ENCODE assay signal across 1 cellular context in the genomic region with DNA sequence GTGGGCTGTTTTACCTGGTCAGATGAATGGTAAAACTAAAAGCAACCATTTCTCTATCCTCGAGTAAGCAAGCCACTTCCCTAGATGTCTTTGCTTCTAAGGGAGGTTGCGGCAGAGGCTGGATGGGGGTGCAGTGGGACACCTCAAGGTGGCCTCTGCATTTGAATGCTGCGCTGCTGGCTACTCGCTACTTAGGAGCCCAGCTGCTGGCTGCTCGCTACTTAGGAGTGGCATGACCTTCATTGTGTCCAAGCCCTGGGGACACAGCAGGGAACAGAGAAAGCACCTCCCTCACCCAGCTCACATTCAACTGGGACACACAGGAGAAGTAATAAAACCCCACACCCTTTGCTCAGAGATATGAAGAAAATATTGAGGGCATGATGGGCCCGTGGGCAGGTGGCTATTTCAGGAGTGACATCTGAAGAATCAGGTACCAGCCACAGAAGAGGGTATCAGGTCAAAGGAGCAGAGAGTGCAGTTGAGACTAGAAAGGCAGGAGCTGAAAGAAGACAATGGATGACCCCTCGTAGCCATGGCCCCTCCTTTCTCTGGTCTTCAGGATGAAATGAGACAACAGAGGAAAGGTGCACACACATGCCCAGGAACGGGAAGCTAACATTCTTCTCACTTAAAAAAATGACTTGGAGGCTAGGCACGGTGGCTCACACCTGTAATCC.
A peak's percentile ranks its signal among the peaks of the same experiment; 100 is the strongest.
TF ChIP-seq lines count a peak whose summit lies in the region.

No MANE protein-coding gene starts in this region.

TF ChIP-seq in HepG2, 621 proteins besides CTCF, POLR2A, EP300 and RAD21 (continued from another document and continues in another):
- TF ChIP-seq FOXC1 (CRISPR knock-in tag; IDR thresholded peaks at IDR 0.05; ENCODE audit: borderline replicate concordance) (0 out of 2 replicates have a peak, but pooled peaks have one; percentile 50), ZNF761 (CRISPR knock-in tag; conservative IDR thresholded peaks at IDR 0.05) (no peak), ZBTB3 (CRISPR knock-in tag; IDR thresholded peaks at IDR 0.05; ENCODE audit: borderline replicate concordance, low read depth) (no peak), HOXD1 (CRISPR knock-in tag; IDR thresholded peaks at IDR 0.05) (no peak), BRCA1 (CRISPR knock-in tag; IDR thresholded peaks at IDR 0.05) (no peak), ZFP36 (IDR thresholded peaks at IDR 0.05; ENCODE audit: borderline replicate concordance, low read depth, low read length, partially characterized antibody) (no peak), KAT2B (IDR thresholded peaks at IDR 0.05; ENCODE audit: borderline replicate concordance, low read depth, low read length) (no peak), KDM3A (CRISPR knock-in tag; IDR thresholded peaks at IDR 0.05; ENCODE audit: low read depth) (no peak), NRL (CRISPR knock-in tag; IDR thresholded peaks at IDR 0.05; ENCODE audit: borderline replicate concordance) (no peak), AKAP8 (CRISPR knock-in tag; IDR thresholded peaks at IDR 0.05) (0 out of 2 replicates have a peak, but pooled peaks have one; percentile 35), ZNF75D (CRISPR knock-in tag; IDR thresholded peaks at IDR 0.05; ENCODE audit: borderline replicate concordance) (no peak), ZNF616 (CRISPR knock-in tag; IDR thresholded peaks at IDR 0.05; ENCODE audit: low read depth) (no peak), ZNF251 (CRISPR knock-in tag; IDR thresholded peaks at IDR 0.05) (no peak), PAF1 (CRISPR knock-in tag; IDR thresholded peaks at IDR 0.05) (peak; percentile 38; the same call in 1 of the 2 replicates), SOX13 (IDR thresholded peaks at IDR 0.05) (no peak), SOX13 (CRISPR knock-in tag; conservative IDR thresholded peaks at IDR 0.05 in 1 of 2, IDR thresholded peaks at IDR 0.05 in 1 of 2) (no peak), ZNF766 (CRISPR knock-in tag; IDR thresholded peaks at IDR 0.05; ENCODE audit: borderline replicate concordance) (no peak), REL (CRISPR knock-in tag; conservative IDR thresholded peaks at IDR 0.05) (no peak), ZNF367 (CRISPR knock-in tag; IDR thresholded peaks at IDR 0.05; ENCODE audit: borderline replicate concordance) (no peak), FOXA1 (IDR thresholded peaks at IDR 0.05) (no peak), FOXA1 (CRISPR knock-in tag; IDR thresholded peaks at IDR 0.05) (no peak), RAD51 (IDR thresholded peaks at IDR 0.05; ENCODE audit: borderline replicate concordance) (no peak), MAFF (IDR thresholded peaks at IDR 0.05; ENCODE audit: low read depth, low read length) (no peak), ZNF615 (CRISPR knock-in tag; IDR thresholded peaks at IDR 0.05; ENCODE audit: borderline replicate concordance) (0 out of 2 replicates have a peak, but pooled peaks have one; percentile 65), HES4 (CRISPR knock-in tag; IDR thresholded peaks at IDR 0.05; ENCODE audit: borderline replicate concordance) (no peak), ZSCAN25 (CRISPR knock-in tag; IDR thresholded peaks at IDR 0.05) (no peak), ZFX (CRISPR knock-in tag; IDR thresholded peaks at IDR 0.05; ENCODE audit: low read depth) (no peak), HNRNPLL (IDR thresholded peaks at IDR 0.05; ENCODE audit: low read depth, low read length, poor library complexity, severe bottlenecking) (no peak), ZNF317 (CRISPR knock-in tag; IDR thresholded peaks at IDR 0.05) (no peak), KDM2A (CRISPR knock-in tag; IDR thresholded peaks at IDR 0.05; ENCODE audit: borderline replicate concordance, low read depth) (0 out of 2 replicates have a peak, but pooled peaks have one; percentile 11), NCOA2 (CRISPR knock-in tag; IDR thresholded peaks at IDR 0.05) (no peak), ZSCAN29 (CRISPR knock-in tag; conservative IDR thresholded peaks at IDR 0.05) (no peak), ZC3H13 (CRISPR knock-in tag; IDR thresholded peaks at IDR 0.05) (peak; percentile 12; the same call in 1 of the 2 replicates), BRD4 (CRISPR knock-in tag; IDR thresholded peaks at IDR 0.05) (no peak), MAFG (CRISPR knock-in tag; IDR thresholded peaks at IDR 0.05) (no peak), SIX1 (CRISPR knock-in tag; IDR thresholded peaks at IDR 0.05; ENCODE audit: borderline replicate concordance) (no peak), SKI (IDR thresholded peaks at IDR 0.05; ENCODE audit: partially characterized antibody) (no peak), EED (CRISPR knock-in tag; IDR thresholded peaks at IDR 0.05) (no peak), GATA4 (IDR thresholded peaks at IDR 0.05; ENCODE audit: borderline replicate concordance, low read depth) (no peak), HHEX (CRISPR knock-in tag; IDR thresholded peaks at IDR 0.05) (no peak), GATAD1 (CRISPR knock-in tag; IDR thresholded peaks at IDR 0.05) (no peak), YY1 (IDR thresholded peaks at IDR 0.05; ENCODE audit: insufficient read depth, insufficient replicate concordance, low read depth, low read length) (no peak), BCL6 (CRISPR knock-in tag; IDR thresholded peaks at IDR 0.05) (no peak)
- TF ChIP-seq, protein P1, sequence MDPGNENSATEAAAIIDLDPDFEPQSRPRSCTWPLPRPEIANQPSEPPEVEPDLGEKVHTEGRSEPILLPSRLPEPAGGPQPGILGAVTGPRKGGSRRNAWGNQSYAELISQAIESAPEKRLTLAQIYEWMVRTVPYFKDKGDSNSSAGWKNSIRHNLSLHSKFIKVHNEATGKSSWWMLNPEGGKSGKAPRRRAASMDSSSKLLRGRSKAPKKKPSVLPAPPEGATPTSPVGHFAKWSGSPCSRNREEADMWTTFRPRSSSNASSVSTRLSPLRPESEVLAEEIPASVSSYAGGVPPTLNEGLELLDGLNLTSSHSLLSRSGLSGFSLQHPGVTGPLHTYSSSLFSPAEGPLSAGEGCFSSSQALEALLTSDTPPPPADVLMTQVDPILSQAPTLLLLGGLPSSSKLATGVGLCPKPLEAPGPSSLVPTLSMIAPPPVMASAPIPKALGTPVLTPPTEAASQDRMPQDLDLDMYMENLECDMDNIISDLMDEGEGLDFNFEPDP (CRISPR knock-in tag; conservative IDR thresholded peaks at IDR 0.05): 0 out of 2 replicates have a peak, but pooled peaks have one; percentile 81
- TF ChIP-seq, protein P2, sequence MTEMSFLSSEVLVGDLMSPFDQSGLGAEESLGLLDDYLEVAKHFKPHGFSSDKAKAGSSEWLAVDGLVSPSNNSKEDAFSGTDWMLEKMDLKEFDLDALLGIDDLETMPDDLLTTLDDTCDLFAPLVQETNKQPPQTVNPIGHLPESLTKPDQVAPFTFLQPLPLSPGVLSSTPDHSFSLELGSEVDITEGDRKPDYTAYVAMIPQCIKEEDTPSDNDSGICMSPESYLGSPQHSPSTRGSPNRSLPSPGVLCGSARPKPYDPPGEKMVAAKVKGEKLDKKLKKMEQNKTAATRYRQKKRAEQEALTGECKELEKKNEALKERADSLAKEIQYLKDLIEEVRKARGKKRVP (CRISPR knock-in tag; IDR thresholded peaks at IDR 0.05): no peak
- TF ChIP-seq, protein P3, sequence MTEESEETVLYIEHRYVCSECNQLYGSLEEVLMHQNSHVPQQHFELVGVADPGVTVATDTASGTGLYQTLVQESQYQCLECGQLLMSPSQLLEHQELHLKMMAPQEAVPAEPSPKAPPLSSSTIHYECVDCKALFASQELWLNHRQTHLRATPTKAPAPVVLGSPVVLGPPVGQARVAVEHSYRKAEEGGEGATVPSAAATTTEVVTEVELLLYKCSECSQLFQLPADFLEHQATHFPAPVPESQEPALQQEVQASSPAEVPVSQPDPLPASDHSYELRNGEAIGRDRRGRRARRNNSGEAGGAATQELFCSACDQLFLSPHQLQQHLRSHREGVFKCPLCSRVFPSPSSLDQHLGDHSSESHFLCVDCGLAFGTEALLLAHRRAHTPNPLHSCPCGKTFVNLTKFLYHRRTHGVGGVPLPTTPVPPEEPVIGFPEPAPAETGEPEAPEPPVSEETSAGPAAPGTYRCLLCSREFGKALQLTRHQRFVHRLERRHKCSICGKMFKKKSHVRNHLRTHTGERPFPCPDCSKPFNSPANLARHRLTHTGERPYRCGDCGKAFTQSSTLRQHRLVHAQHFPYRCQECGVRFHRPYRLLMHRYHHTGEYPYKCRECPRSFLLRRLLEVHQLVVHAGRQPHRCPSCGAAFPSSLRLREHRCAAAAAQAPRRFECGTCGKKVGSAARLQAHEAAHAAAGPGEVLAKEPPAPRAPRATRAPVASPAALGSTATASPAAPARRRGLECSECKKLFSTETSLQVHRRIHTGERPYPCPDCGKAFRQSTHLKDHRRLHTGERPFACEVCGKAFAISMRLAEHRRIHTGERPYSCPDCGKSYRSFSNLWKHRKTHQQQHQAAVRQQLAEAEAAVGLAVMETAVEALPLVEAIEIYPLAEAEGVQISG (CRISPR knock-in tag; IDR thresholded peaks at IDR 0.05): no peak
- TF ChIP-seq, protein P4, sequence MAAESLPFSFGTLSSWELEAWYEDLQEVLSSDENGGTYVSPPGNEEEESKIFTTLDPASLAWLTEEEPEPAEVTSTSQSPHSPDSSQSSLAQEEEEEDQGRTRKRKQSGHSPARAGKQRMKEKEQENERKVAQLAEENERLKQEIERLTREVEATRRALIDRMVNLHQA (CRISPR knock-in tag; IDR thresholded peaks at IDR 0.05): no peak
- TF ChIP-seq, protein P5, sequence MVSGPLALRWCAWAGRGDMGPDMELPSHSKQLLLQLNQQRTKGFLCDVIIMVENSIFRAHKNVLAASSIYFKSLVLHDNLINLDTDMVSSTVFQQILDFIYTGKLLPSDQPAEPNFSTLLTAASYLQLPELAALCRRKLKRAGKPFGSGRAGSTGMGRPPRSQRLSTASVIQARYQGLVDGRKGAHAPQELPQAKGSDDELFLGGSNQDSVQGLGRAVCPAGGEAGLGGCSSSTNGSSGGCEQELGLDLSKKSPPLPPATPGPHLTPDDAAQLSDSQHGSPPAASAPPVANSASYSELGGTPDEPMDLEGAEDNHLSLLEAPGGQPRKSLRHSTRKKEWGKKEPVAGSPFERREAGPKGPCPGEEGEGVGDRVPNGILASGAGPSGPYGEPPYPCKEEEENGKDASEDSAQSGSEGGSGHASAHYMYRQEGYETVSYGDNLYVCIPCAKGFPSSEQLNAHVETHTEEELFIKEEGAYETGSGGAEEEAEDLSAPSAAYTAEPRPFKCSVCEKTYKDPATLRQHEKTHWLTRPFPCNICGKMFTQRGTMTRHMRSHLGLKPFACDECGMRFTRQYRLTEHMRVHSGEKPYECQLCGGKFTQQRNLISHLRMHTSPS (CRISPR knock-in tag; IDR thresholded peaks at IDR 0.05; ENCODE audit: low read depth): no peak
- TF ChIP-seq, protein P6, sequence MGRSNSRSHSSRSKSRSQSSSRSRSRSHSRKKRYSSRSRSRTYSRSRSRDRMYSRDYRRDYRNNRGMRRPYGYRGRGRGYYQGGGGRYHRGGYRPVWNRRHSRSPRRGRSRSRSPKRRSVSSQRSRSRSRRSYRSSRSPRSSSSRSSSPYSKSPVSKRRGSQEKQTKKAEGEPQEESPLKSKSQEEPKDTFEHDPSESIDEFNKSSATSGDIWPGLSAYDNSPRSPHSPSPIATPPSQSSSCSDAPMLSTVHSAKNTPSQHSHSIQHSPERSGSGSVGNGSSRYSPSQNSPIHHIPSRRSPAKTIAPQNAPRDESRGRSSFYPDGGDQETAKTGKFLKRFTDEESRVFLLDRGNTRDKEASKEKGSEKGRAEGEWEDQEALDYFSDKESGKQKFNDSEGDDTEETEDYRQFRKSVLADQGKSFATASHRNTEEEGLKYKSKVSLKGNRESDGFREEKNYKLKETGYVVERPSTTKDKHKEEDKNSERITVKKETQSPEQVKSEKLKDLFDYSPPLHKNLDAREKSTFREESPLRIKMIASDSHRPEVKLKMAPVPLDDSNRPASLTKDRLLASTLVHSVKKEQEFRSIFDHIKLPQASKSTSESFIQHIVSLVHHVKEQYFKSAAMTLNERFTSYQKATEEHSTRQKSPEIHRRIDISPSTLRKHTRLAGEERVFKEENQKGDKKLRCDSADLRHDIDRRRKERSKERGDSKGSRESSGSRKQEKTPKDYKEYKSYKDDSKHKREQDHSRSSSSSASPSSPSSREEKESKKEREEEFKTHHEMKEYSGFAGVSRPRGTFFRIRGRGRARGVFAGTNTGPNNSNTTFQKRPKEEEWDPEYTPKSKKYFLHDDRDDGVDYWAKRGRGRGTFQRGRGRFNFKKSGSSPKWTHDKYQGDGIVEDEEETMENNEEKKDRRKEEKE (IDR thresholded peaks at IDR 0.05): no peak
- TF ChIP-seq, protein P7, sequence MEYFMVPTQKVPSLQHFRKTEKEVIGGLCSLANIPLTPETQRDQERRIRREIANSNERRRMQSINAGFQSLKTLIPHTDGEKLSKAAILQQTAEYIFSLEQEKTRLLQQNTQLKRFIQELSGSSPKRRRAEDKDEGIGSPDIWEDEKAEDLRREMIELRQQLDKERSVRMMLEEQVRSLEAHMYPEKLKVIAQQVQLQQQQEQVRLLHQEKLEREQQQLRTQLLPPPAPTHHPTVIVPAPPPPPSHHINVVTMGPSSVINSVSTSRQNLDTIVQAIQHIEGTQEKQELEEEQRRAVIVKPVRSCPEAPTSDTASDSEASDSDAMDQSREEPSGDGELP (IDR thresholded peaks at IDR 0.05; ENCODE audit: borderline replicate concordance, low read depth): no peak
- TF ChIP-seq, protein P8, sequence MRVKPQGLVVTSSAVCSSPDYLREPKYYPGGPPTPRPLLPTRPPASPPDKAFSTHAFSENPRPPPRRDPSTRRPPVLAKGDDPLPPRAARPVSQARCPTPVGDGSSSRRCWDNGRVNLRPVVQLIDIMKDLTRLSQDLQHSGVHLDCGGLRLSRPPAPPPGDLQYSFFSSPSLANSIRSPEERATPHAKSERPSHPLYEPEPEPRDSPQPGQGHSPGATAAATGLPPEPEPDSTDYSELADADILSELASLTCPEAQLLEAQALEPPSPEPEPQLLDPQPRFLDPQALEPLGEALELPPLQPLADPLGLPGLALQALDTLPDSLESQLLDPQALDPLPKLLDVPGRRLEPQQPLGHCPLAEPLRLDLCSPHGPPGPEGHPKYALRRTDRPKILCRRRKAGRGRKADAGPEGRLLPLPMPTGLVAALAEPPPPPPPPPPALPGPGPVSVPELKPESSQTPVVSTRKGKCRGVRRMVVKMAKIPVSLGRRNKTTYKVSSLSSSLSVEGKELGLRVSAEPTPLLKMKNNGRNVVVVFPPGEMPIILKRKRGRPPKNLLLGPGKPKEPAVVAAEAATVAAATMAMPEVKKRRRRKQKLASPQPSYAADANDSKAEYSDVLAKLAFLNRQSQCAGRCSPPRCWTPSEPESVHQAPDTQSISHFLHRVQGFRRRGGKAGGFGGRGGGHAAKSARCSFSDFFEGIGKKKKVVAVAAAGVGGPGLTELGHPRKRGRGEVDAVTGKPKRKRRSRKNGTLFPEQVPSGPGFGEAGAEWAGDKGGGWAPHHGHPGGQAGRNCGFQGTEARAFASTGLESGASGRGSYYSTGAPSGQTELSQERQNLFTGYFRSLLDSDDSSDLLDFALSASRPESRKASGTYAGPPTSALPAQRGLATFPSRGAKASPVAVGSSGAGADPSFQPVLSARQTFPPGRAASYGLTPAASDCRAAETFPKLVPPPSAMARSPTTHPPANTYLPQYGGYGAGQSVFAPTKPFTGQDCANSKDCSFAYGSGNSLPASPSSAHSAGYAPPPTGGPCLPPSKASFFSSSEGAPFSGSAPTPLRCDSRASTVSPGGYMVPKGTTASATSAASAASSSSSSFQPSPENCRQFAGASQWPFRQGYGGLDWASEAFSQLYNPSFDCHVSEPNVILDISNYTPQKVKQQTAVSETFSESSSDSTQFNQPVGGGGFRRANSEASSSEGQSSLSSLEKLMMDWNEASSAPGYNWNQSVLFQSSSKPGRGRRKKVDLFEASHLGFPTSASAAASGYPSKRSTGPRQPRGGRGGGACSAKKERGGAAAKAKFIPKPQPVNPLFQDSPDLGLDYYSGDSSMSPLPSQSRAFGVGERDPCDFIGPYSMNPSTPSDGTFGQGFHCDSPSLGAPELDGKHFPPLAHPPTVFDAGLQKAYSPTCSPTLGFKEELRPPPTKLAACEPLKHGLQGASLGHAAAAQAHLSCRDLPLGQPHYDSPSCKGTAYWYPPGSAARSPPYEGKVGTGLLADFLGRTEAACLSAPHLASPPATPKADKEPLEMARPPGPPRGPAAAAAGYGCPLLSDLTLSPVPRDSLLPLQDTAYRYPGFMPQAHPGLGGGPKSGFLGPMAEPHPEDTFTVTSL (CRISPR knock-in tag; IDR thresholded peaks at IDR 0.05; ENCODE audit: borderline replicate concordance): no peak
